8 cellular contexts compared by ENCODE assay signal in the genomic region with DNA sequence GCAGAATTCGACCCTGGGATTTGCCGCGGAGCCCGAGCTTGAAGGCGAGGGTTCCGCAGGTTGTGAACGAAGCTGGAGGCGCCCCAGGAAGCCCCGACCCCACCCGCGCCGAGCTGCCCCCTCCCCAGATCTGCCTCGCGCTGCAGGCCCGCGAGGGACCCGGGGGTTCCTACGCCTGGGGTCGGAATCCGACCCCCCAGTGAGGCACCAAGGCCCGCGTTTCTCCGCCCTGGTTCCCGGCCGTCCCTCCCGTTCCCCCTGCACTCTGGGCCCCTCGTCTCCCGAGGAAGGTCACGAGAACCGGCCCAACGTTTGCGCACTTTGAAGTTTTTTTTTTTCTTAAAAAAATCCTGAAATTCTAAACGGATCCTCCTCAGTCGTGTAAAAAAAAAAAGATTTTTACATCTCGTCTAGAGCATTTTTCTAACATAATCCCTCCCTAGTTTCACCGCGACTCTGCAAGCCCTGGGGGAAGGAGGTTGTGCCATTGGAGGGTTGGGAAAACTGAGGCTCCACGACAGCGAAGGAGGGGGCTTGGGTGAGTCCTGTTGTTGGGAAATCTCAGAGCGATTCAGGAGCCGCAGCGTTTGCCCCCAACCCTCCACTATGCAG. TPM values are rescaled to one million over a fixed set of nuclear protein-coding genes. Genes with fewer than 3 reads are reported as not detected.
DNase-seq lines count a peak whose midpoint lies in the region; ATAC-seq and TF ChIP-seq lines count a peak whose summit lies in the region.

No MANE protein-coding gene starts in this region.

- TF ChIP-seq EP300 in sigmoid colon (IDR thresholded peaks at IDR 0.05), result no peak

- peaks cover 34% of the 10 kb centered on the region for H3K27me3 Mint-ChIP-seq in activated CD8-positive, alpha-beta T cell treated with anti-CD3 and anti-CD28 coated beads for 36 hours

- peak overlapping the region; percentile 61 for H3K4me3 Mint-ChIP-seq in activated CD8-positive, alpha-beta T cell treated with anti-CD3 and anti-CD28 coated beads for 36 hours

- TF ChIP-seq POLR2A in sigmoid colon (IDR thresholded peaks at IDR 0.05), result no peak

- CTCF ChIA-PET in activated CD8-positive, alpha-beta T cell treated with anti-CD3 and anti-CD28 coated beads for 36 hours (lab: Charles Lee), result interaction anchor here (1.3 kb wide), 2 partner anchors 10 to 25 kb away, joined by 5 to 6 read pairs; no protein-coding TSS in a partner anchor
- CTCF ChIA-PET in RWPE1 (lab: Yijun Ruan, JAX), result interaction anchor here (0.6 to 1.2 kb wide), 5 partner anchors 8 to 1064 kb away, joined by 3 to 5 read pairs (median 3); no protein-coding TSS in a partner anchor

- intact Hi-C loops in activated CD8-positive, alpha-beta T cell treated with anti-CD3 and anti-CD28 coated beads for 36 hours (cut with micrococcal nuclease), result no loop called here
- intact Hi-C loops in sigmoid colon (cut with DNase I), result loop anchor here (1.0 to 5.0 kb wide), 2 partner anchors 62 to 143 kb away; a partner anchor contains a TSS

- in situ Hi-C loops in GM23248 (cut with MboI), result no loop called here

- H3K36me3 ChIP-seq in GM23248 (ENCODE audit: low read depth), result no peaks in the 10 kb centered on the region
- H3K36me3 ChIP-seq in right atrium auricular region, result no peaks in the 10 kb centered on the region
- no peaks in the 10 kb centered on the region for H3K36me3 ChIP-seq in sigmoid colon

- peaks cover 5% of the 10 kb centered on the region for H3K4me1 Mint-ChIP-seq in activated CD8-positive, alpha-beta T cell treated with anti-CD3 and anti-CD28 coated beads for 36 hours (ENCODE audit: low read depth)

- DNase-seq in GM23248 (no peak), right atrium auricular region (ENCODE audit: low spot score) (no peak), sigmoid colon (no peak), RWPE1 (ENCODE audit: low spot score) (no peak)
- no peak for DNase-seq in activated CD8-positive, alpha-beta T cell treated with anti-CD3 and anti-CD28 coated beads for 36 hours

- H3K9ac ChIP-seq in GM23248, result peak overlapping the region; percentile 79

- H3F3A ChIP-seq in GM23248 (ENCODE audit: insufficient read depth), result no peaks in the 10 kb centered on the region

- H3K36me3 Mint-ChIP-seq in activated CD8-positive, alpha-beta T cell treated with anti-CD3 and anti-CD28 coated beads for 36 hours (ENCODE audit: low read depth), result no peaks in the 10 kb centered on the region

- H2AFZ ChIP-seq in GM23248, result peak overlapping the region; percentile 97

- 19 to 21% methylated on average over 39 to 42 of the region's 42 CpGs for WGBS in GM23248 (ENCODE audit: low coverage in 1 of 2, low lambda C conversion rate in 2 of 2, missing lambda C conversion rate in 2 of 2), 2 experiments
- 5 to 6% methylated on average over 42 of the region's 42 CpGs for WGBS in sigmoid colon, 2 donors

- H3K9me2 ChIP-seq in GM23248 (ENCODE audit: insufficient read depth), result no peaks in the 10 kb centered on the region

- H3K27me3 ChIP-seq in GM23248 (replicated peaks; ENCODE audit: insufficient read depth), result no peaks in the 10 kb centered on the region
- H3K27me3 ChIP-seq in right atrium auricular region, result no peaks in the 10 kb centered on the region
- H3K27me3 ChIP-seq in sigmoid colon, result peaks cover 0 to 21% (median 5%) of the 10 kb centered on the region in 3 donors

- ATAC-seq in activated CD8-positive, alpha-beta T cell treated with anti-CD3 and anti-CD28 coated beads for 36 hours, result no peak
- ATAC-seq in HG02885 (IDR thresholded peaks at IDR 0.05; ENCODE audit: poor library complexity, unreplicated experiment) (no peak), HG02678 (IDR thresholded peaks at IDR 0.05; ENCODE audit: unreplicated experiment) (no peak), HG03442 (IDR thresholded peaks at IDR 0.05; ENCODE audit: unreplicated experiment) (no peak)

- H3K4me2 ChIP-seq in GM23248 (ENCODE audit: unreplicated experiment), result peak overlapping the region; percentile 88

- H4K20me1 ChIP-seq in GM23248 (ENCODE audit: insufficient read depth), result no peaks in the 10 kb centered on the region

- no peak overlapping the region for H3K27ac Mint-ChIP-seq in activated CD8-positive, alpha-beta T cell treated with anti-CD3 and anti-CD28 coated beads for 36 hours

- H3K27ac ChIP-seq in GM23248, result no peak overlapping the region
- peak overlapping the region in 1 of 2 donors; percentile 66 for H3K27ac ChIP-seq in right atrium auricular region
- peak overlapping the region; percentile 75 to 80 (median 77) for H3K27ac ChIP-seq in sigmoid colon
- no peak overlapping the region for H3K27ac ChIP-seq in RWPE1

- no peaks in the 10 kb centered on the region for H3K9me3 ChIP-seq in GM23248 (ENCODE audit: low read depth)
- H3K9me3 ChIP-seq in right atrium auricular region, result no peaks in the 10 kb centered on the region
- no peaks in the 10 kb centered on the region for H3K9me3 ChIP-seq in sigmoid colon

- TF ChIP-seq CTCF in activated CD8-positive, alpha-beta T cell treated with anti-CD3 and anti-CD28 coated beads for 36 hours (IDR thresholded peaks at IDR 0.05), result no peak
- TF ChIP-seq CTCF in right atrium auricular region (IDR thresholded peaks at IDR 0.05) (no peak), sigmoid colon (IDR thresholded peaks at IDR 0.05) (no peak), RWPE1 (conservative IDR thresholded peaks at IDR 0.05; ENCODE audit: low read depth) (no peak)

- POLR2A ChIA-PET in activated CD8-positive, alpha-beta T cell treated with anti-CD3 and anti-CD28 coated beads for 36 hours (lab: Charles Lee), result no interaction called here
- POLR2A ChIA-PET in RWPE1 (lab: Yijun Ruan, JAX; ENCODE audit: low non-redundant PET), result no interaction called here

- H3K4me3 ChIP-seq in GM23248 (peak overlapping the region; percentile 79), right atrium auricular region (peak overlapping the region; percentile 61 to 64), sigmoid colon (peak overlapping the region; percentile 49 to 85 (median 65))

- peaks cover 40% of the 10 kb centered on the region for H3K79me2 ChIP-seq in GM23248 (ENCODE audit: insufficient read depth)

- H3K9me3 Mint-ChIP-seq in activated CD8-positive, alpha-beta T cell treated with anti-CD3 and anti-CD28 coated beads for 36 hours, result no peaks in the 10 kb centered on the region

- peaks cover 7% of the 10 kb centered on the region; the same call in 1 of the 2 replicates for H3K4me1 ChIP-seq in GM23248 (ENCODE audit: insufficient read depth)
- H3K4me1 ChIP-seq in right atrium auricular region, result peaks cover 0 to 33% of the 10 kb centered on the region in 2 donors
- peaks cover 0 to 31% (median 23%) of the 10 kb centered on the region in 4 donors for H3K4me1 ChIP-seq in sigmoid colon

RNA-seq across cellular contexts. Expression of a gene that starts 0.9 kb away (rescaled TPM):
- total RNA-seq in GM23248 (2014; rRNA removed; shearing (Covaris generic)), result 45.2 and 49.1 TPM in 2 replicates
- polyA plus RNA-seq in GM23248 (2016; fragmentation: Nextera tagmentation; extraction: Ambion mirVana) (71.0 and 75.3 TPM in 2 replicates), sigmoid colon (1 to 10 TPM; 1.2 to 6.6 (median 3.6) TPM)
- total RNA-seq in activated CD8-positive, alpha-beta T cell treated with anti-CD3 and anti-CD28 coated beads for 36 hours, result not detected
- total RNA-seq in right atrium auricular region (10 to 100 TPM; 25.4 to 27.2 TPM), sigmoid colon (10 to 100 TPM; 16.1 to 42.7 (median 21.7) TPM)

Comparison
In these comparisons a context has a peak if more than half of its experiments do, and no peak if none do; other contexts are left out.
1. H3K27ac ChIP-seq: peak in sigmoid colon (4 of 4); none in GM23248 (single experiment) and RWPE1 (single experiment).
2. RNA of a gene that starts 0.9 kb away (total RNA-seq): 45.2 to 49.1 TPM in GM23248, 25.4 to 27.2 TPM in right atrium auricular region and 16.1 to 42.7 TPM in sigmoid colon; not detected in activated CD8-positive, alpha-beta T cell treated with anti-CD3 and anti-CD28 coated beads for 36 hours; every median in the first group is over 10 times any median in the second.
3. Peak in every context shown above with its lines, with median percentiles within 50 percentile points of each other: H3K4me3 ChIP-seq.